ENCODE assay signal across 1 cellular context in genomic region chr1:65292861-65293593, GRCh38.
TF ChIP-seq lines count a peak whose summit lies in the region.

No MANE protein-coding gene starts in this region.

TF ChIP-seq in K562, 482 proteins besides CTCF, POLR2A, EP300 and RAD21 (continues in another document):
- TF ChIP-seq FOXK1 (CRISPR knock-in tag; IDR thresholded peaks at IDR 0.05; ENCODE audit: borderline replicate concordance) (peak; percentile 73; the same call in 1 of the 2 replicates), ZNF696 (CRISPR knock-in tag; conservative IDR thresholded peaks at IDR 0.05) (no peak), ZNF165 (CRISPR knock-in tag; IDR thresholded peaks at IDR 0.05; ENCODE audit: borderline replicate concordance) (no peak), STAT5A (IDR thresholded peaks at IDR 0.05; ENCODE audit: borderline replicate concordance, low read length) (peak; percentile 99), KLF16 (IDR thresholded peaks at IDR 0.05) (peak; percentile 98), PRPF4 (IDR thresholded peaks at IDR 0.05; ENCODE audit: insufficient read depth, low read depth, low read length, poor library complexity, severe bottlenecking) (no peak), RBM34 (IDR thresholded peaks at IDR 0.05; ENCODE audit: borderline replicate concordance, insufficient read depth, low read length) (no peak), BDP1 (IDR thresholded peaks at IDR 0.05; ENCODE audit: insufficient read depth, insufficient read length) (no peak), EP400 (IDR thresholded peaks at IDR 0.05) (peak; percentile 94), NR2C1 (IDR thresholded peaks at IDR 0.05) (no peak), NR2C1 (tag; IDR thresholded peaks at IDR 0.05) (peak; percentile 21), NCOA1 (IDR thresholded peaks at IDR 0.05; ENCODE audit: low read depth) (peak; percentile 95), SNRNP70 (optimal IDR thresholded peaks at IDR 0.05; ENCODE audit: low read depth, low read length) (no peak), NFE2L1 (tag; IDR thresholded peaks at IDR 0.05; ENCODE audit: borderline replicate concordance, low read depth) (no peak), SMAD4 (CRISPR knock-in tag; conservative IDR thresholded peaks at IDR 0.05) (peak; percentile 98), SIN3B (IDR thresholded peaks at IDR 0.05; ENCODE audit: low read depth) (no peak), RFX5 (IDR thresholded peaks at IDR 0.05; ENCODE audit: low read depth, low read length) (no peak), NFIC (IDR thresholded peaks at IDR 0.05) (peak; percentile 97), SETDB1 (IDR thresholded peaks at IDR 0.05; ENCODE audit: low read length) (no peak), PHF8 (IDR thresholded peaks at IDR 0.05; ENCODE audit: borderline replicate concordance, low read length) (no peak; the same call in 1 of the 2 replicates), ZNF217 (CRISPR knock-in tag; IDR thresholded peaks at IDR 0.05) (no peak), CC2D1A (IDR thresholded peaks at IDR 0.05) (peak; percentile 99), CAMTA2 (CRISPR knock-in tag; conservative IDR thresholded peaks at IDR 0.05) (no peak), MCM7 (IDR thresholded peaks at IDR 0.05) (no peak), MIER1 (IDR thresholded peaks at IDR 0.05; ENCODE audit: low read depth) (no peak), XRCC5 (IDR thresholded peaks at IDR 0.05; ENCODE audit: low read depth, low read length) (0 out of 2 replicates have a peak, but pooled peaks have one; percentile 41), SOX6 (IDR thresholded peaks at IDR 0.05) (peak; percentile 97), ZNF766 (CRISPR knock-in tag; conservative IDR thresholded peaks at IDR 0.05) (no peak; the same call in 1 of the 2 replicates), CHD2 (IDR thresholded peaks at IDR 0.05; ENCODE audit: low read depth, low read length) (peak; percentile 53), RCOR1 (IDR thresholded peaks at IDR 0.05; ENCODE audit: borderline replicate concordance in 1 of 2, low read depth in 2 of 2, low read length in 2 of 2) (peak; percentile 87 to 95; a peak in 3 of 4 replicates), HNRNPL (IDR thresholded peaks at IDR 0.05; ENCODE audit: low read depth, low read length) (no peak), RUNX1 (IDR thresholded peaks at IDR 0.05; ENCODE audit: low read depth) (peak; percentile 75), POLR2H (tag; IDR thresholded peaks at IDR 0.05; ENCODE audit: low read depth) (no peak), ZBTB17 (CRISPR knock-in tag; IDR thresholded peaks at IDR 0.05) (peak; percentile 73), HIVEP1 (CRISPR knock-in tag; IDR thresholded peaks at IDR 0.05) (no peak), TCFL5 (CRISPR knock-in tag; conservative IDR thresholded peaks at IDR 0.05) (no peak; the same call in 1 of the 2 replicates), SMAD2 (IDR thresholded peaks at IDR 0.05; ENCODE audit: low read depth, low read length) (no peak), ELK3 (CRISPR knock-in tag; IDR thresholded peaks at IDR 0.05) (no peak), ZNF512 (tag; IDR thresholded peaks at IDR 0.05) (no peak), CEBPB (tag; IDR thresholded peaks at IDR 0.05) (no peak), XRCC3 (IDR thresholded peaks at IDR 0.05) (no peak), ATF1 (CRISPR knock-in tag; IDR thresholded peaks at IDR 0.05) (no peak), ATF1 (tag; IDR thresholded peaks at IDR 0.05) (peak; percentile 85), KDM4B (IDR thresholded peaks at IDR 0.05; ENCODE audit: borderline replicate concordance in 2 of 2, low read depth in 1 of 2) (no peak), ZNF140 (CRISPR knock-in tag; IDR thresholded peaks at IDR 0.05) (no peak), THAP12 (CRISPR knock-in tag; IDR thresholded peaks at IDR 0.05) (no peak)
- TF ChIP-seq, protein P1, sequence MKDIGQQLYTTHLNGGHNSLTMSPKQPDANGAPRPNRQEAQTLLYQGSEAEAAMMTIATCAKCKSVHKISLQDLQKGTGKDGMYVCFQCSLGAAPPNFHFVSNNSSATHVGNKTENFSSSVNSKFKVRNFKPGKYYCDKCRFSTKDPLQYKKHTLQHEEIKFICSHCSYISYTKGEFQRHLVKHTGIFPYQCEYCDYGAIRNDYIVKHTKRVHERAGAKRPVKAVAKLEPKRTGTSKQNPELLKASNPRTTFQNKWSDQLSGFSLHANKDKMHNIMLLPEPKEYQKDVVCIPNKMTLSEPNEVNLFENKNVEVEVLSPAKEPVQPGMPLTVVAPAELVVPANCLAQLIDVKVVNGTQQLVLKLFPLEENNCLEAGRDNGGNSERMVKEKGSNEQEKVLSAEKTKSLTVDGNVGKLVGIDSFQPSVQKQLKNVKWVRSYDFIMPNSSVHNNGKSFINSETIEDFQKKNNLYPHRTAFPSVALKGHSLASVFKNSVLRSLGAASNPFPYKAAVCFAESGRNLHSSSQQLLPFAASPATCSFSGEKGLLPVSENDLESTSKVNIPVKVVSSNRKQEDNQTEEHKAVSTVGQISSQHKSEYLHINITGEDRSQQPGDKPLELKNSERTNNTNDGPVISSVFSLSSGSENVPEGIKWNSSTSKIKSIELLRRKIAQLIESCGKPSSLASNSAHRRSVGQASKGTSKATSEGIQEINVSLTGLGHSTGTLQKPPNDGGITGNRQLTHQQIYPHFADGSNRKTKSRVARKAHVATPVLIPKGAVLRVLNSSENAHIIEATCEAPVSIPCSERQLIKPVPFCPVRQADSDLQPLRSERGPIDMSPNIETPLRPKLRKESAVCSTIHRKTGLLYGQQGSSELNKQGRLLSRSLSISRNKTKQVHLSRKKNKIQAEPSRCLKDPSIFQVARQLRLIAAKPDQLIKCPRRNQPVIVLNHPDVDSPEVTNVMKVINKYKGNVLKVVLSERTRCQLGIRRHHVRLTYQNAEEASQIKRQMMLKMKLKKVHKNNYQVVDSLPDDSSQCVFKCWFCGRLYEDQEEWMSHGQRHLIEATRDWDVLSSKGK (CRISPR knock-in tag; IDR thresholded peaks at IDR 0.05) = no peak
- TF ChIP-seq, protein P2, sequence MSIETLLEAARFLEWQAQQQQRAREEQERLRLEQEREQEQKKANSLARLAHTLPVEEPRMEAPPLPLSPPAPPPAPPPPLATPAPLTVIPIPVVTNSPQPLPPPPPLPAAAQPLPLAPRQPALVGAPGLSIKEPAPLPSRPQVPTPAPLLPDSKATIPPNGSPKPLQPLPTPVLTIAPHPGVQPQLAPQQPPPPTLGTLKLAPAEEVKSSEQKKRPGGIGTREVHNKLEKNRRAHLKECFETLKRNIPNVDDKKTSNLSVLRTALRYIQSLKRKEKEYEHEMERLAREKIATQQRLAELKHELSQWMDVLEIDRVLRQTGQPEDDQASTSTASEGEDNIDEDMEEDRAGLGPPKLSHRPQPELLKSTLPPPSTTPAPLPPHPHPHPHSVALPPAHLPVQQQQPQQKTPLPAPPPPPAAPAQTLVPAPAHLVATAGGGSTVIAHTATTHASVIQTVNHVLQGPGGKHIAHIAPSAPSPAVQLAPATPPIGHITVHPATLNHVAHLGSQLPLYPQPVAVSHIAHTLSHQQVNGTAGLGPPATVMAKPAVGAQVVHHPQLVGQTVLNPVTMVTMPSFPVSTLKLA (conservative IDR thresholded peaks at IDR 0.05) = peak; percentile 96 to 97
- TF ChIP-seq, protein P3, sequence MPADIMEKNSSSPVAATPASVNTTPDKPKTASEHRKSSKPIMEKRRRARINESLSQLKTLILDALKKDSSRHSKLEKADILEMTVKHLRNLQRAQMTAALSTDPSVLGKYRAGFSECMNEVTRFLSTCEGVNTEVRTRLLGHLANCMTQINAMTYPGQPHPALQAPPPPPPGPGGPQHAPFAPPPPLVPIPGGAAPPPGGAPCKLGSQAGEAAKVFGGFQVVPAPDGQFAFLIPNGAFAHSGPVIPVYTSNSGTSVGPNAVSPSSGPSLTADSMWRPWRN (IDR thresholded peaks at IDR 0.05; ENCODE audit: low read depth) = peak; percentile 83
- TF ChIP-seq, protein P4, sequence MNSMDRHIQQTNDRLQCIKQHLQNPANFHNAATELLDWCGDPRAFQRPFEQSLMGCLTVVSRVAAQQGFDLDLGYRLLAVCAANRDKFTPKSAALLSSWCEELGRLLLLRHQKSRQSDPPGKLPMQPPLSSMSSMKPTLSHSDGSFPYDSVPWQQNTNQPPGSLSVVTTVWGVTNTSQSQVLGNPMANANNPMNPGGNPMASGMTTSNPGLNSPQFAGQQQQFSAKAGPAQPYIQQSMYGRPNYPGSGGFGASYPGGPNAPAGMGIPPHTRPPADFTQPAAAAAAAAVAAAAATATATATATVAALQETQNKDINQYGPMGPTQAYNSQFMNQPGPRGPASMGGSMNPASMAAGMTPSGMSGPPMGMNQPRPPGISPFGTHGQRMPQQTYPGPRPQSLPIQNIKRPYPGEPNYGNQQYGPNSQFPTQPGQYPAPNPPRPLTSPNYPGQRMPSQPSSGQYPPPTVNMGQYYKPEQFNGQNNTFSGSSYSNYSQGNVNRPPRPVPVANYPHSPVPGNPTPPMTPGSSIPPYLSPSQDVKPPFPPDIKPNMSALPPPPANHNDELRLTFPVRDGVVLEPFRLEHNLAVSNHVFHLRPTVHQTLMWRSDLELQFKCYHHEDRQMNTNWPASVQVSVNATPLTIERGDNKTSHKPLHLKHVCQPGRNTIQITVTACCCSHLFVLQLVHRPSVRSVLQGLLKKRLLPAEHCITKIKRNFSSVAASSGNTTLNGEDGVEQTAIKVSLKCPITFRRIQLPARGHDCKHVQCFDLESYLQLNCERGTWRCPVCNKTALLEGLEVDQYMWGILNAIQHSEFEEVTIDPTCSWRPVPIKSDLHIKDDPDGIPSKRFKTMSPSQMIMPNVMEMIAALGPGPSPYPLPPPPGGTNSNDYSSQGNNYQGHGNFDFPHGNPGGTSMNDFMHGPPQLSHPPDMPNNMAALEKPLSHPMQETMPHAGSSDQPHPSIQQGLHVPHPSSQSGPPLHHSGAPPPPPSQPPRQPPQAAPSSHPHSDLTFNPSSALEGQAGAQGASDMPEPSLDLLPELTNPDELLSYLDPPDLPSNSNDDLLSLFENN (IDR thresholded peaks at IDR 0.05; ENCODE audit: low read depth in 2 of 2, low read length in 2 of 2) = peak in 1 of 2 experiments; percentile 99; a peak in 2 of 4 replicates
- TF ChIP-seq, protein P5, sequence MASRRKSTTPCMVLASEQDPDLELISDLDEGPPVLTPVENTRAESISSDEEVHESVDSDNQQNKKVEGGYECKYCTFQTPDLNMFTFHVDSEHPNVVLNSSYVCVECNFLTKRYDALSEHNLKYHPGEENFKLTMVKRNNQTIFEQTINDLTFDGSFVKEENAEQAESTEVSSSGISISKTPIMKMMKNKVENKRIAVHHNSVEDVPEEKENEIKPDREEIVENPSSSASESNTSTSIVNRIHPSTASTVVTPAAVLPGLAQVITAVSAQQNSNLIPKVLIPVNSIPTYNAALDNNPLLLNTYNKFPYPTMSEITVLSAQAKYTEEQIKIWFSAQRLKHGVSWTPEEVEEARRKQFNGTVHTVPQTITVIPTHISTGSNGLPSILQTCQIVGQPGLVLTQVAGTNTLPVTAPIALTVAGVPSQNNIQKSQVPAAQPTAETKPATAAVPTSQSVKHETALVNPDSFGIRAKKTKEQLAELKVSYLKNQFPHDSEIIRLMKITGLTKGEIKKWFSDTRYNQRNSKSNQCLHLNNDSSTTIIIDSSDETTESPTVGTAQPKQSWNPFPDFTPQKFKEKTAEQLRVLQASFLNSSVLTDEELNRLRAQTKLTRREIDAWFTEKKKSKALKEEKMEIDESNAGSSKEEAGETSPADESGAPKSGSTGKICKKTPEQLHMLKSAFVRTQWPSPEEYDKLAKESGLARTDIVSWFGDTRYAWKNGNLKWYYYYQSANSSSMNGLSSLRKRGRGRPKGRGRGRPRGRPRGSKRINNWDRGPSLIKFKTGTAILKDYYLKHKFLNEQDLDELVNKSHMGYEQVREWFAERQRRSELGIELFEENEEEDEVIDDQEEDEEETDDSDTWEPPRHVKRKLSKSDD (conservative IDR thresholded peaks at IDR 0.05; ENCODE audit: low read length) = no peak
- TF ChIP-seq, protein P6, sequence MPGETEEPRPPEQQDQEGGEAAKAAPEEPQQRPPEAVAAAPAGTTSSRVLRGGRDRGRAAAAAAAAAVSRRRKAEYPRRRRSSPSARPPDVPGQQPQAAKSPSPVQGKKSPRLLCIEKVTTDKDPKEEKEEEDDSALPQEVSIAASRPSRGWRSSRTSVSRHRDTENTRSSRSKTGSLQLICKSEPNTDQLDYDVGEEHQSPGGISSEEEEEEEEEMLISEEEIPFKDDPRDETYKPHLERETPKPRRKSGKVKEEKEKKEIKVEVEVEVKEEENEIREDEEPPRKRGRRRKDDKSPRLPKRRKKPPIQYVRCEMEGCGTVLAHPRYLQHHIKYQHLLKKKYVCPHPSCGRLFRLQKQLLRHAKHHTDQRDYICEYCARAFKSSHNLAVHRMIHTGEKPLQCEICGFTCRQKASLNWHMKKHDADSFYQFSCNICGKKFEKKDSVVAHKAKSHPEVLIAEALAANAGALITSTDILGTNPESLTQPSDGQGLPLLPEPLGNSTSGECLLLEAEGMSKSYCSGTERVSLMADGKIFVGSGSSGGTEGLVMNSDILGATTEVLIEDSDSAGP (CRISPR knock-in tag; IDR thresholded peaks at IDR 0.05) = no peak
